Comparison of ENCODE assay signal across 21 cellular contexts in genomic region chr2:12202301-12202700, GRCh38.
DNase-seq lines count a peak whose midpoint lies in the region; ATAC-seq lines count a peak whose summit lies in the region.
"Had no signal": no experiment of that assay in that cellular context is flagged by ENCODE, and none has a peak within 500 bp of the region (broad histone marks: within the 10 kb centered on the region; RNA-seq: fewer than 3 reads in every experiment).

No MANE protein-coding gene starts in this region.

- CTCF ChIA-PET in CD4-positive, alpha-beta memory T cell (lab: Charles Lee; ENCODE audit: partially characterized antibody): no interaction called here

- H3K36me3 ChIP-seq in trophoblast cell (ENCODE audit: control insufficient read depth in 1 of 2, insufficient read depth in 2 of 2, low read length in 2 of 2): no peaks in the 10 kb centered on the region
- no peaks in the 10 kb centered on the region for H3K36me3 ChIP-seq in CD4-positive, alpha-beta memory T cell (ENCODE audit: insufficient read depth, low read length)
- H3K36me3 ChIP-seq: Peyer's patch, sigmoid colon had no signal

- no peak overlapping the region for H3K27ac Mint-ChIP-seq in CD4-positive, alpha-beta memory T cell
- H3K27ac Mint-ChIP-seq in effector memory CD8-positive, alpha-beta T cell: no peak overlapping the region

- H2BK120ac ChIP-seq in trophoblast cell (ENCODE audit: insufficient read depth, low read length, poor library complexity): peak overlapping the region; percentile 63

- peaks cover 6% of the 10 kb centered on the region for H3K79me1 ChIP-seq in trophoblast cell (ENCODE audit: low read length)

- H4K8ac ChIP-seq in trophoblast cell (ENCODE audit: low read depth, low read length): no peak overlapping the region

- H3K4me1 ChIP-seq in trophoblast cell (ENCODE audit: control insufficient read depth in 1 of 2, insufficient read depth in 2 of 2, low read length in 2 of 2): peaks cover 4 to 12% of the 10 kb centered on the region in 2 experiments
- H3K4me1 ChIP-seq in CD4-positive, alpha-beta memory T cell (ENCODE audit: insufficient read depth, low read length): no peaks in the 10 kb centered on the region
- H3K4me1 ChIP-seq: body of pancreas, Peyer's patch had no signal

- no peak overlapping the region for H3K9ac ChIP-seq in trophoblast cell (ENCODE audit: low read length)
- H3K9ac ChIP-seq: SK-N-SH had no signal

- peak overlapping the region; percentile 53 for H2BK5ac ChIP-seq in trophoblast cell (ENCODE audit: low read depth, low read length, poor library complexity)

- no peaks in the 10 kb centered on the region for H3K79me2 ChIP-seq in trophoblast cell (ENCODE audit: control insufficient read depth, insufficient read depth, low read length, poor library complexity)

- no peaks in the 10 kb centered on the region for H3K9me3 ChIP-seq in trophoblast cell (ENCODE audit: insufficient read depth, low read depth, low read length)
- no peaks in the 10 kb centered on the region for H3K9me3 ChIP-seq in CD4-positive, alpha-beta memory T cell (ENCODE audit: control insufficient read depth in 1 of 2, low read length in 2 of 2)
- H3K9me3 ChIP-seq: body of pancreas, Peyer's patch, SK-N-SH had no signal

- peak overlapping the region; percentile 60 for H3K14ac ChIP-seq in trophoblast cell (ENCODE audit: low read length)

- no CpG with 5 or more reads among the region's 7 CpGs for WGBS in trophoblast cell (ENCODE audit: extremely low coverage, insufficient coverage, insufficient read length)

- H4K12ac ChIP-seq in trophoblast cell (ENCODE audit: low read depth, low read length): no peak overlapping the region

- no peaks in the 10 kb centered on the region for H3K36me3 Mint-ChIP-seq in CD4-positive, alpha-beta memory T cell
- H3K36me3 Mint-ChIP-seq in effector memory CD8-positive, alpha-beta T cell (ENCODE audit: insufficient read depth): no peaks in the 10 kb centered on the region

- H3K27me3 ChIP-seq in trophoblast cell (ENCODE audit: insufficient read depth, low read length): no peaks in the 10 kb centered on the region
- H3K27me3 ChIP-seq in CD4-positive, alpha-beta memory T cell (ENCODE audit: insufficient read depth, low read length): no peaks in the 10 kb centered on the region
- H3K27me3 ChIP-seq: body of pancreas, Peyer's patch, sigmoid colon had no signal

- no peak for ATAC-seq in effector memory CD8-positive, alpha-beta T cell (replicated peaks)
- no peak for ATAC-seq in GM19328 (IDR thresholded peaks at IDR 0.05; ENCODE audit: unreplicated experiment)
- ATAC-seq: body of pancreas had no signal

- H2AFZ ChIP-seq in trophoblast cell (ENCODE audit: insufficient read depth, low read length, poor library complexity): peak overlapping the region; percentile 33

- H4K91ac ChIP-seq in trophoblast cell (ENCODE audit: low read depth, low read length): no peak overlapping the region

- H3K23ac ChIP-seq in trophoblast cell (ENCODE audit: low read length): no peak overlapping the region

- H3K4me2 ChIP-seq in trophoblast cell (ENCODE audit: low read length): peak overlapping the region; percentile 50
- H3K4me2 ChIP-seq: SK-N-SH had no signal

- H3K9me3 Mint-ChIP-seq in CD4-positive, alpha-beta memory T cell: peaks cover 0 to 11% (median 7%) of the 10 kb centered on the region in 8 donors
- H3K9me3 Mint-ChIP-seq in effector memory CD8-positive, alpha-beta T cell: peaks cover 0 to 2% of the 10 kb centered on the region in 2 donors

- no peaks in the 10 kb centered on the region for H3K27me3 Mint-ChIP-seq in CD4-positive, alpha-beta memory T cell
- H3K27me3 Mint-ChIP-seq in effector memory CD8-positive, alpha-beta T cell: peaks cover 0 to 14% of the 10 kb centered on the region in 2 donors

- no peak overlapping the region for H3K4me3 ChIP-seq in trophoblast cell (ENCODE audit: low read depth, low read length)
- no peak overlapping the region for H3K4me3 ChIP-seq in CD4-positive, alpha-beta memory T cell (ENCODE audit: low read length in 2 of 2)
- H3K4me3 ChIP-seq: body of pancreas, Peyer's patch, sigmoid colon had no signal

- H3K18ac ChIP-seq in trophoblast cell (ENCODE audit: low read length): no peak overlapping the region

- H3K4ac ChIP-seq in trophoblast cell (ENCODE audit: low read depth, low read length): no peak overlapping the region

- intact Hi-C loops in CD4-positive, alpha-beta memory T cell (cut with micrococcal nuclease): no loop called here

- DNase-seq in EH (ENCODE audit: low read depth) (peak; percentile 7), astrocyte of the hippocampus (ENCODE audit: low read depth, low spot score) (peak; percentile 34), fibroblast of the conjunctiva (ENCODE audit: low read depth) (peak; percentile 36), trophoblast cell (peak; percentile 26 to 65), amniotic stem cell (lab: John Stamatoyannopoulos, UW) (no peak)
- no peak for DNase-seq in CD4-positive, alpha-beta memory T cell
- no peak for DNase-seq in effector memory CD8-positive, alpha-beta T cell
- DNase-seq: activated CD4-positive, alpha-beta T cell treated with anti-CD3 and anti-CD28 coated beads for 4 hours; activated CD8-positive, alpha-beta memory T cell treated with anti-CD3 and anti-CD28 coated beads, Interleukin-2, amount 50 U/mL, for 4 hours; dermis blood vessel endothelial cell; NCI-H1417; NCI-H2171; NCI-H774; occipital lobe; Peyer's patch; SK-N-SH; stimulated activated CD4-positive, alpha-beta T cell treated with anti-CD3 and anti-CD28 coated beads, Interleukin-4, amount 100 ng/mL, for 24 hours; T1000 had no signal

- no peak overlapping the region for H2AK5ac ChIP-seq in trophoblast cell (ENCODE audit: low read length)

- no peak overlapping the region for H3K4me3 Mint-ChIP-seq in CD4-positive, alpha-beta memory T cell
- H3K4me3 Mint-ChIP-seq in effector memory CD8-positive, alpha-beta T cell: no peak overlapping the region

- POLR2A ChIA-PET in CD4-positive, alpha-beta memory T cell (lab: Charles Lee; ENCODE audit: partially characterized antibody): no interaction called here

- peak overlapping the region; percentile 52 for H2BK12ac ChIP-seq in trophoblast cell (ENCODE audit: low read length)

- peak overlapping the region; percentile 33 for H3K27ac ChIP-seq in trophoblast cell (ENCODE audit: low read depth, low read length)
- H3K27ac ChIP-seq in CD4-positive, alpha-beta memory T cell (ENCODE audit: low read depth, low read length): no peak overlapping the region
- H3K27ac ChIP-seq: body of pancreas, Peyer's patch had no signal

- H3K4me1 Mint-ChIP-seq in CD4-positive, alpha-beta memory T cell: peaks cover 0 to 2% (median 0%) of the 10 kb centered on the region in 4 donors
- H3K4me1 Mint-ChIP-seq in effector memory CD8-positive, alpha-beta T cell (ENCODE audit: low read depth in 2 of 2): no peaks in the 10 kb centered on the region

Comparison
In these comparisons a context has a peak if more than half of its experiments do, and no peak if none do; other contexts are left out.
1. DNase-seq: peak in EH (single experiment), astrocyte of the hippocampus (single experiment), fibroblast of the conjunctiva (single experiment) and trophoblast cell (2 of 2); none in CD4-positive, alpha-beta memory T cell (0 of 5), effector memory CD8-positive, alpha-beta T cell (0 of 3) and amniotic stem cell (single experiment).